In genomic region chr18:48475635-48476549, GRCh38 we compare ENCODE assay signal across 8 cellular contexts.
DNase-seq lines count a peak whose midpoint lies in the region; ATAC-seq and TF ChIP-seq lines count a peak whose summit lies in the region.

No MANE protein-coding gene starts in this region.

- no peaks in the 10 kb centered on the region for H3K4me1 ChIP-seq in CD8-positive, alpha-beta T cell (ENCODE audit: insufficient read depth, low read length)

- no peaks in the 10 kb centered on the region for H3K4me1 Mint-ChIP-seq in CD8-positive, alpha-beta T cell (ENCODE audit: low read depth)

- H3K36me3 ChIP-seq in CD8-positive, alpha-beta T cell (ENCODE audit: insufficient read depth, low read length) = no peaks in the 10 kb centered on the region

- H3K27me3 ChIP-seq in CD8-positive, alpha-beta T cell (ENCODE audit: insufficient read depth, low read length) = no peaks in the 10 kb centered on the region

- no peak overlapping the region for H3K27ac ChIP-seq in CD8-positive, alpha-beta T cell (ENCODE audit: low read depth, low read length)
- no peak overlapping the region for H3K27ac ChIP-seq in substantia nigra (ENCODE audit: low read depth, low read length, poor library complexity, severe bottlenecking)

- intact Hi-C loops in CD8-positive, alpha-beta T cell (cut with DNase I, micrococcal nuclease) = loop anchor here (5.0 kb wide), 1 partner anchor 186 kb away; no protein-coding TSS in a partner anchor

- in situ Hi-C loops in SK-MEL-5 (cut with HindIII; ENCODE audit: low pct_unique_long_range_greater_than_20kb, low sequenced_read_pairs) = no loop called here

- CTCF ChIA-PET in CD8-positive, alpha-beta T cell (lab: Charles Lee) = interaction anchor here (0.7 to 3.9 kb wide), 6 partner anchors 11 to 969 kb away, joined by 3 to 14 read pairs (median 3); no protein-coding TSS in a partner anchor

- ATAC-seq in CD8-positive, alpha-beta T cell = no peak
- peak; percentile 57 for ATAC-seq in GM19351 (IDR thresholded peaks at IDR 0.05; ENCODE audit: unreplicated experiment)
- ATAC-seq in HG02798 (IDR thresholded peaks at IDR 0.05; ENCODE audit: poor library complexity, unreplicated experiment) = no peak

- no peak for DNase-seq in CD8-positive, alpha-beta T cell
- DNase-seq in NCI-H1105 (lab: John Stamatoyannopoulos, UW) (peak; percentile 59), SK-MEL-5 (ENCODE audit: low read depth, low spot score) (peak; percentile 80), cerebellum (ENCODE audit: low spot score) (peak; percentile 79), kidney tubule cell (ENCODE audit: low spot score) (peak; percentile 80), substantia nigra (lab: John Stamatoyannopoulos, UW) (peak in 33 of 49 donors; percentile 11 to 67 (median 28))

- POLR2A ChIA-PET in CD8-positive, alpha-beta T cell (lab: Charles Lee) = no interaction called here

- H3K27ac Mint-ChIP-seq in CD8-positive, alpha-beta T cell = no peak overlapping the region

- no peak overlapping the region for H3K4me3 ChIP-seq in CD8-positive, alpha-beta T cell (ENCODE audit: low read depth, low read length)

- no peaks in the 10 kb centered on the region for H3K36me3 Mint-ChIP-seq in CD8-positive, alpha-beta T cell

- peak; percentile 44 for TF ChIP-seq CTCF in CD8-positive, alpha-beta T cell (IDR thresholded peaks at IDR 0.05)

- H3K27me3 Mint-ChIP-seq in CD8-positive, alpha-beta T cell (ENCODE audit: low read depth) = peaks cover 28% of the 10 kb centered on the region

- no peaks in the 10 kb centered on the region for H3K9me3 ChIP-seq in CD8-positive, alpha-beta T cell (ENCODE audit: low read length)

- H3K4me3 Mint-ChIP-seq in CD8-positive, alpha-beta T cell = no peak overlapping the region

- H3K9me3 Mint-ChIP-seq in CD8-positive, alpha-beta T cell = no peaks in the 10 kb centered on the region

Comparison
In these comparisons a context has a peak if more than half of its experiments do, and no peak if none do; other contexts are left out.
1. DNase-seq: peak in NCI-H1105 (single experiment), SK-MEL-5 (single experiment), cerebellum (single experiment), kidney tubule cell (single experiment) and substantia nigra (33 of 49); none in CD8-positive, alpha-beta T cell (0 of 7).